30 cellular contexts compared by ENCODE assay signal in the genomic region with DNA sequence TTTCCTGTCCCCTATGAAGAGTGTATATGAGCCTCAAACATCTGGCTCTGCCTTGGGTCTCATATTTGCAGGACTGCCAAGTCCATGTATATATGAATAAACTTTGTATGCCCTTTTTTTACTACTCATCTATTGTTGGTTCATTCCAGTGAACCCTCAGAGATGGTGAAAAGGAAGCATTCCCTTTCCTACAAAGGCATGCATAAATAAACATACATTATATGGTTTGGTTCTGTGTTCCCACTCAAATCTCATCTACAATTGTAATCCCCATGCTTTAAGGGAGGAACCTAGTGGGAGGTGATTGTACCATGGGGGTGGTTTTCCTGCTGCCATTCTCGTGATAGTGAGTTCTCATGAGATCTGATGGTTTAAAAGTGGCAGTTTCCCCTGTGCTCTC.
DNase-seq lines count a peak whose midpoint lies in the region; ATAC-seq and TF ChIP-seq lines count a peak whose summit lies in the region.
"Had no signal": no experiment of that assay in that cellular context is flagged by ENCODE, and none has a peak within 500 bp of the region (broad histone marks: within the 10 kb centered on the region; RNA-seq: fewer than 3 reads in every experiment).

No MANE protein-coding gene starts in this region.

- no peaks in the 10 kb centered on the region for H3K9me3 ChIP-seq in SK-N-SH
- H3K9me3 ChIP-seq: BE2C, Peyer's patch, transverse colon had no signal

- no peaks in the 10 kb centered on the region for H3K79me1 ChIP-seq in mesendoderm (ENCODE audit: low read length)

- H3K27me3 ChIP-seq in SK-N-SH (ENCODE audit: insufficient read depth) (no peaks in the 10 kb centered on the region), brain microvascular endothelial cell (replicated peaks) (no peaks in the 10 kb centered on the region), mesendoderm (ENCODE audit: insufficient read depth, low read length, poor library complexity) (no peaks in the 10 kb centered on the region)
- H3K27me3 ChIP-seq: BE2C, hepatocyte, Peyer's patch, transverse colon had no signal

- H3K4me3 Mint-ChIP-seq in activated CD8-positive, alpha-beta memory T cell treated with anti-CD3 and anti-CD28 coated beads, Interleukin-2, amount 10 ng/mL, durations not matched to agents 7 days and 5 days = no peak overlapping the region
- no peak overlapping the region for H3K4me3 Mint-ChIP-seq in activated T-cell treated with anti-CD3 and anti-CD28 coated beads, Interleukin-2, amount 50 U/mL, for 4 hours
- H3K4me3 Mint-ChIP-seq: activated CD4-positive, alpha-beta T cell treated with anti-CD3 and anti-CD28 coated beads for 36 hours; activated T-cell treated with anti-CD3 and anti-CD28 coated beads, Interleukin-2, amount 50 U/mL, for 24 hours; H9; immature natural killer cell; natural killer cell; T-helper 1 cell treated with Interleukin-12 subunit alpha and Interleukin-12 subunit beta and Interleukin-4 antibody, amounts not matched to agents 30 μg/mL and 1 μg/mL, for 36 hours had no signal

- CTCF ChIA-PET in SK-N-SH (lab: Yijun Ruan, JAX) = interaction anchor here (1.1 kb wide), 1 partner anchor 13 kb away, joined by 3 read pairs; no protein-coding TSS in a partner anchor
- CTCF ChIA-PET in activated CD8-positive, alpha-beta memory T cell treated with anti-CD3 and anti-CD28 coated beads, Interleukin-2, amount 10 ng/mL, durations not matched to agents 7 days and 5 days (lab: Charles Lee) = interaction anchor here (1.0 kb wide), 1 partner anchor 7 kb away, joined by 3 read pairs; no protein-coding TSS in a partner anchor

- no peaks in the 10 kb centered on the region for H3K36me3 Mint-ChIP-seq in activated CD8-positive, alpha-beta memory T cell treated with anti-CD3 and anti-CD28 coated beads, Interleukin-2, amount 10 ng/mL, durations not matched to agents 7 days and 5 days
- H3K36me3 Mint-ChIP-seq in activated T-cell treated with anti-CD3 and anti-CD28 coated beads, Interleukin-2, amount 50 U/mL, for 4 hours (ENCODE audit: insufficient read depth) = no peaks in the 10 kb centered on the region
- H3K36me3 Mint-ChIP-seq: immature natural killer cell, natural killer cell had no signal

- 19% methylated on average over 1 of the region's 1 CpG for WGBS in SK-N-SH (ENCODE audit: low lambda C conversion rate)
- no CpG with 5 or more reads among the region's 1 CpG for WGBS in mesendoderm (ENCODE audit: extremely low coverage, insufficient coverage, low lambda C conversion rate)

- H3K9me2 ChIP-seq in SK-N-SH = no peaks in the 10 kb centered on the region

- ATAC-seq in SK-N-SH treated with all-trans-retinoic acid at 6 μM for 48 hours (no peak), GM19023 (IDR thresholded peaks at IDR 0.05; ENCODE audit: unreplicated experiment) (no peak)
- no peak for ATAC-seq in activated CD8-positive, alpha-beta memory T cell treated with anti-CD3 and anti-CD28 coated beads, Interleukin-2, amount 10 ng/mL, durations not matched to agents 7 days and 5 days
- no peak for ATAC-seq in activated T-cell treated with anti-CD3 and anti-CD28 coated beads, Interleukin-2, amount 50 U/mL, for 4 hours
- ATAC-seq: activated CD4-positive, alpha-beta T cell treated with anti-CD3 and anti-CD28 coated beads for 36 hours; GM12878; left lobe of liver; natural killer cell; psoas muscle had no signal

- TF ChIP-seq CTCF in SK-N-SH (IDR thresholded peaks at IDR 0.05) (no peak), brain microvascular endothelial cell (IDR thresholded peaks at IDR 0.05; ENCODE audit: low read depth, low read length, missing control alignments) (no peak)

- H4K5ac ChIP-seq in mesendoderm (ENCODE audit: low read length) = no peak overlapping the region

- H3K9ac ChIP-seq in SK-N-SH (no peak overlapping the region), mesendoderm (ENCODE audit: low read length) (no peak overlapping the region)

- H3K36me3 ChIP-seq in SK-N-SH (replicated peaks in 1 of 2; ENCODE audit: control insufficient read depth in 1 of 2, insufficient read depth in 2 of 2, low read length in 1 of 2) = no peaks in the 10 kb centered on the region
- no peaks in the 10 kb centered on the region for H3K36me3 ChIP-seq in brain microvascular endothelial cell (replicated peaks)
- H3K36me3 ChIP-seq in mesendoderm (ENCODE audit: control insufficient read depth, insufficient read depth, low read length) = no peaks in the 10 kb centered on the region
- H3K36me3 ChIP-seq: BE2C, Peyer's patch, transverse colon had no signal

- peaks cover 6% of the 10 kb centered on the region for H3K9me3 Mint-ChIP-seq in activated CD8-positive, alpha-beta memory T cell treated with anti-CD3 and anti-CD28 coated beads, Interleukin-2, amount 10 ng/mL, durations not matched to agents 7 days and 5 days (ENCODE audit: low read depth)
- peaks cover 9% of the 10 kb centered on the region for H3K9me3 Mint-ChIP-seq in activated T-cell treated with anti-CD3 and anti-CD28 coated beads, Interleukin-2, amount 50 U/mL, for 4 hours
- H3K9me3 Mint-ChIP-seq: activated T-cell treated with anti-CD3 and anti-CD28 coated beads, Interleukin-2, amount 50 U/mL, for 24 hours had no signal

- POLR2A ChIA-PET in SK-N-SH (lab: Yijun Ruan, JAX) = no interaction called here

- no peaks in the 10 kb centered on the region for H3F3A ChIP-seq in SK-N-SH (replicated peaks; ENCODE audit: insufficient read depth)

- no peak overlapping the region for H2BK120ac ChIP-seq in mesendoderm (ENCODE audit: low read depth, low read length)

- H2BK5ac ChIP-seq in mesendoderm (ENCODE audit: low read length) = no peak overlapping the region

- no peak for TF ChIP-seq EP300 in SK-N-SH (IDR thresholded peaks at IDR 0.05; ENCODE audit: borderline replicate concordance in 1 of 2, low read depth in 1 of 2, low read length in 1 of 2)

- no peak for TF ChIP-seq RAD21 in SK-N-SH (IDR thresholded peaks at IDR 0.05; ENCODE audit: low read length)

- no peaks in the 10 kb centered on the region for H3K4me1 Mint-ChIP-seq in activated CD8-positive, alpha-beta memory T cell treated with anti-CD3 and anti-CD28 coated beads, Interleukin-2, amount 10 ng/mL, durations not matched to agents 7 days and 5 days
- H3K4me1 Mint-ChIP-seq in activated T-cell treated with anti-CD3 and anti-CD28 coated beads, Interleukin-2, amount 50 U/mL, for 4 hours (ENCODE audit: low read depth) = no peaks in the 10 kb centered on the region
- H3K4me1 Mint-ChIP-seq: activated CD4-positive, alpha-beta T cell treated with anti-CD3 and anti-CD28 coated beads for 36 hours; immature natural killer cell; natural killer cell had no signal

- no peak overlapping the region for H3K4ac ChIP-seq in mesendoderm (ENCODE audit: low read depth, low read length)

- no peak overlapping the region for H3K18ac ChIP-seq in mesendoderm (ENCODE audit: low read length)

- H3K56ac ChIP-seq in mesendoderm (ENCODE audit: low read length) = no peak overlapping the region

- H3K27me3 Mint-ChIP-seq in activated CD8-positive, alpha-beta memory T cell treated with anti-CD3 and anti-CD28 coated beads, Interleukin-2, amount 10 ng/mL, durations not matched to agents 7 days and 5 days = no peaks in the 10 kb centered on the region
- H3K27me3 Mint-ChIP-seq in activated T-cell treated with anti-CD3 and anti-CD28 coated beads, Interleukin-2, amount 50 U/mL, for 4 hours (ENCODE audit: low read depth) = no peaks in the 10 kb centered on the region
- H3K27me3 Mint-ChIP-seq: activated T-cell treated with anti-CD3 and anti-CD28 coated beads, Interleukin-2, amount 50 U/mL, for 24 hours had no signal

- DNase-seq in SK-N-SH = no peak
- DNase-seq in brain microvascular endothelial cell = peak; percentile 13
- peak; percentile 22 for DNase-seq in mesendoderm
- DNase-seq in activated CD8-positive, alpha-beta memory T cell treated with anti-CD3 and anti-CD28 coated beads, Interleukin-2, amount 10 ng/mL, durations not matched to agents 7 days and 5 days = no peak
- no peak for DNase-seq in DMS114 treated with DMSO at 0.1 percent for 48 hours (lab: John Stamatoyannopoulos, UW; ENCODE audit: unreplicated experiment)
- no peak for DNase-seq in activated T-cell treated with anti-CD3 and anti-CD28 coated beads, Interleukin-2, amount 50 U/mL, for 4 hours
- DNase-seq: activated CD4-positive, alpha-beta T cell treated with anti-CD3 and anti-CD28 coated beads for 36 hours; activated CD8-positive, alpha-beta memory T cell treated with anti-CD3 and anti-CD28 coated beads for 24 hours; activated T-cell treated with anti-CD3 and anti-CD28 coated beads, Interleukin-2, amount 50 U/mL, for 24 hours; BE2C; DMS79; H9; immature natural killer cell; Karpas-422; natural killer cell; NCI-H1048; NCI-H1930; NCI-H526 treated with DMSO at 0.1 percent for 48 hours; Peyer's patch; psoas muscle; small intestine; stimulated activated CD4-positive, alpha-beta T cell treated with anti-CD3 and anti-CD28 coated beads, Interleukin-1b, Interleukin-23, amount 100 ng/mL, for 48 hours; transverse colon had no signal

- H3K4me1 ChIP-seq in SK-N-SH (ENCODE audit: control insufficient read depth in 1 of 2, insufficient read depth in 2 of 2, low read depth in 1 of 2, low read length in 1 of 2) (no peaks in the 10 kb centered on the region), mesendoderm (ENCODE audit: control insufficient read depth, low read depth, low read length) (no peaks in the 10 kb centered on the region)
- H3K4me1 ChIP-seq: BE2C, Peyer's patch, psoas muscle, transverse colon had no signal

- no peak overlapping the region for H3K27ac ChIP-seq in SK-N-SH (ENCODE audit: low read depth in 2 of 2, low read length in 1 of 2)
- H3K27ac ChIP-seq in brain microvascular endothelial cell = no peak overlapping the region
- no peak overlapping the region for H3K27ac ChIP-seq in mesendoderm (ENCODE audit: low read depth, low read length)
- H3K27ac ChIP-seq: 22Rv1, hepatocyte, Peyer's patch, psoas muscle, transverse colon had no signal

- peak overlapping the region; percentile 44; the same call in 1 of the 2 replicates for H2AFZ ChIP-seq in SK-N-SH (ENCODE audit: low read depth)
- H2AFZ ChIP-seq: hepatocyte had no signal

- H4K8ac ChIP-seq in mesendoderm (ENCODE audit: low read depth, low read length) = no peak overlapping the region

- H3K4me2 ChIP-seq in SK-N-SH = no peak overlapping the region
- no peak overlapping the region for H3K4me2 ChIP-seq in mesendoderm (ENCODE audit: low read length)
- H3K4me2 ChIP-seq: hepatocyte had no signal

- H3K4me3 ChIP-seq in SK-N-SH (ENCODE audit: low read depth in 2 of 2, low read length in 1 of 2) (no peak overlapping the region), brain microvascular endothelial cell (ENCODE audit: low read depth, low read length) (no peak overlapping the region), mesendoderm (ENCODE audit: low read length) (no peak overlapping the region)
- H3K4me3 ChIP-seq: GM12878, hepatocyte, Peyer's patch, psoas muscle, transverse colon had no signal

- H2BK15ac ChIP-seq in mesendoderm (replicated peaks; ENCODE audit: low read depth) = no peak overlapping the region

- no peaks in the 10 kb centered on the region for H4K20me1 ChIP-seq in SK-N-SH (ENCODE audit: insufficient read depth)

- H2AK5ac ChIP-seq in mesendoderm (ENCODE audit: low read length) = no peak overlapping the region

- no peaks in the 10 kb centered on the region for H3K79me2 ChIP-seq in SK-N-SH (ENCODE audit: insufficient read depth)
- no peaks in the 10 kb centered on the region for H3K79me2 ChIP-seq in mesendoderm (ENCODE audit: control insufficient read depth, insufficient read depth, low read length)
- H3K79me2 ChIP-seq: hepatocyte had no signal

- in situ Hi-C loops in brain microvascular endothelial cell (cut with HindIII; ENCODE audit: low pct_ligation_motif_present, low sequenced_read_pairs) = no loop called here

- no peak overlapping the region for H3K23ac ChIP-seq in mesendoderm (ENCODE audit: low read length)

- no peak overlapping the region for H3K27ac Mint-ChIP-seq in activated CD8-positive, alpha-beta memory T cell treated with anti-CD3 and anti-CD28 coated beads, Interleukin-2, amount 10 ng/mL, durations not matched to agents 7 days and 5 days
- H3K27ac Mint-ChIP-seq: activated CD4-positive, alpha-beta T cell treated with anti-CD3 and anti-CD28 coated beads for 36 hours; activated T-cell treated with anti-CD3 and anti-CD28 coated beads, Interleukin-2, amount 50 U/mL, for 24 hours; immature natural killer cell; natural killer cell; T-helper 1 cell treated with Interleukin-12 subunit alpha and Interleukin-12 subunit beta and Interleukin-4 antibody, amounts not matched to agents 30 μg/mL and 1 μg/mL, for 36 hours had no signal

Comparison
In these comparisons a context has a peak if more than half of its experiments do, and no peak if none do; other contexts are left out.
1. DNase-seq: peak in brain microvascular endothelial cell (single experiment) and mesendoderm (single experiment); none in SK-N-SH (single experiment), activated CD8-positive, alpha-beta memory T cell treated with anti-CD3 and anti-CD28 coated beads, Interleukin-2, amount 10 ng/mL, durations not matched to agents 7 days and 5 days (single experiment), DMS114 treated with DMSO at 0.1 percent for 48 hours (single experiment) and activated T-cell treated with anti-CD3 and anti-CD28 coated beads, Interleukin-2, amount 50 U/mL, for 4 hours (single experiment).